ENCODE assay signal across 17 cellular contexts in genomic region chr15:48984811-48985352, GRCh38. TPM values are rescaled to one million over a fixed set of nuclear protein-coding genes. Genes with fewer than 3 reads are reported as not detected.
DNase-seq lines count a peak whose midpoint lies in the region; ATAC-seq and TF ChIP-seq lines count a peak whose summit lies in the region.
"Had no signal": no experiment of that assay in that cellular context is flagged by ENCODE, and none has a peak within 500 bp of the region (broad histone marks: within the 10 kb centered on the region; RNA-seq: fewer than 3 reads in every experiment).

No MANE protein-coding gene starts in this region.

- peak; percentile 47 for DNase-seq in GM04503 (ENCODE audit: low read depth)
- DNase-seq in right cardiac atrium = no peak
- peak; percentile 47 for DNase-seq in superior temporal gyrus (ENCODE audit: extremely low spot score)
- no peak for DNase-seq in KG1 (lab: John Stamatoyannopoulos, UW)
- DNase-seq in foreskin keratinocyte = no peak
- DNase-seq: activated effector memory CD4-positive, alpha-beta T cell treated with anti-CD3 and anti-CD28 coated beads, Interleukin-2, amount 50 U/mL, for 16 hours; colonic mucosa; MM.1S; NCI-H1930; nephron progenitor cell; stimulated activated naive CD8-positive, alpha-beta T cell treated with anti-CD3 and anti-CD28 coated beads, Interleukin-15, Interleukin-2, amounts not matched to agents 100 U/mL and 50 U/mL, for 24 hours had no signal

- H3K9me3 ChIP-seq in right cardiac atrium (ENCODE audit: control insufficient read depth, low read length) = no peaks in the 10 kb centered on the region
- H3K9me3 ChIP-seq: colonic mucosa had no signal

- intact Hi-C loops in right cardiac atrium (cut with DNase I) = loop anchor here in 1 of 4 donors (5.0 kb wide), 1 partner anchor 118 kb away; no protein-coding TSS in a partner anchor

- 61 to 62% (median 61%) methylated on average over 4 of the region's 4 CpGs for WGBS in adipose tissue, 3 donors
- WGBS in right cardiac atrium = 47% methylated on average over 4 of the region's 4 CpGs

- TF ChIP-seq CTCF in foreskin keratinocyte (conservative IDR thresholded peaks at IDR 0.05) = no peak

- H3K4me3 ChIP-seq in right cardiac atrium (ENCODE audit: low read length) = no peak overlapping the region
- H3K4me3 ChIP-seq: colonic mucosa, GM12878 had no signal

- H3K27me3 ChIP-seq in right cardiac atrium (ENCODE audit: control insufficient read depth, insufficient read depth) = no peaks in the 10 kb centered on the region
- H3K27me3 ChIP-seq in foreskin keratinocyte = peaks cover 2% of the 10 kb centered on the region
- H3K27me3 ChIP-seq: colonic mucosa had no signal

- ATAC-seq in right cardiac atrium (peak; percentile 21 to 37), GM18511 (IDR thresholded peaks at IDR 0.05; ENCODE audit: unreplicated experiment) (no peak), foreskin keratinocyte (no peak)
- ATAC-seq: GM12878; HepG2; stimulated activated naive CD8-positive, alpha-beta T cell treated with anti-CD3 and anti-CD28 coated beads, Interleukin-15, Interleukin-2, amounts not matched to agents 100 U/mL and 50 U/mL, for 24 hours had no signal

- H3K27ac ChIP-seq in adipose tissue (ENCODE audit: low read depth, low read length) (peak overlapping the region; percentile 20), right cardiac atrium (ENCODE audit: low read length) (no peak overlapping the region), foreskin keratinocyte (no peak overlapping the region)
- H3K27ac ChIP-seq: colonic mucosa had no signal

- H3K4me1 ChIP-seq in right cardiac atrium (ENCODE audit: control insufficient read depth, insufficient read depth, low read length) (peaks cover 4% of the 10 kb centered on the region), foreskin keratinocyte (no peaks in the 10 kb centered on the region)
- H3K4me1 ChIP-seq: colonic mucosa had no signal

RNA-seq across cellular contexts. Expression of gene SHC4, which starts 21.2 kb away (rescaled TPM):
- polyA plus RNA-seq in adipose tissue = 1 to 10 TPM in 1 of 3 donors, under 1 TPM in 2; 0.09 to 1.9 (median 0.15) TPM
- 1 to 10 TPM; 2.6 to 6.6 (median 3.6) TPM for total RNA-seq in right cardiac atrium
- 2.4 TPM for polyA plus RNA-seq in right cardiac atrium
- total RNA-seq in foreskin keratinocyte = 0.65 and 0.78 TPM in 2 replicates
- polyA plus RNA-seq in foreskin keratinocyte = 0.11 and 0.17 TPM in 2 replicates
- total RNA-seq: G401 had no signal
- polyA plus RNA-seq: endothelial cell of umbilical vein, HepG2 had no signal

Comparison
In these comparisons a context has a peak if more than half of its experiments do, and no peak if none do; other contexts are left out.
1. DNase-seq: peak in GM04503 (single experiment) and superior temporal gyrus (single experiment); none in right cardiac atrium (0 of 3), KG1 (single experiment) and foreskin keratinocyte (0 of 2).
2. ATAC-seq: peak in right cardiac atrium (2 of 2); none in GM18511 (single experiment) and foreskin keratinocyte (single experiment).